In the genomic region with DNA sequence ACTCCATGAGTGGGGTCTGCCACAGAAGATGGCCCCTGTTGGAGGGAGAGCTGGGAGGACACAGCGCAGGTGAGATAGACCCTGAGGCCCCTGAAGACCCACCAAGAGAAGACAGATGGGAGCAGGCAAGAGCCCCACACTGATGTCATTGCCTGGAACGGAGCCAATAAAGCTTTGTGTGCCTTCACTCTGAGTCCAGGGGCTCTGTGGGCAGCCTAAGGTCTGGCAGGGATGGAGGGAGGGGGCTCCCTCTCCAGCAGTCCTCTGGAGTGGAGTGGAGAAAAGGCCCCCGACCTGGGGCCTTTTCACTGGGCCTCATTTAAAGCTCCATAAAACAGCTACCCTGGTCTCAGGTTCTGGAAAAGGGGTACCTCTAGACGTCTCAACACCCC, we compare ENCODE assay signal across 19 cellular contexts. TPM values are rescaled to one million over a fixed set of nuclear protein-coding genes. Genes with fewer than 3 reads are reported as not detected.
"Had no signal": no experiment of that assay in that cellular context is flagged by ENCODE, and none has a peak within 500 bp of the region (broad histone marks: within the 10 kb centered on the region; RNA-seq: fewer than 3 reads in every experiment).

No MANE protein-coding gene starts in this region.

- H3K4me1 Mint-ChIP-seq: activated CD4-positive, alpha-beta T cell treated with anti-CD3 and anti-CD28 coated beads for 36 hours; nephron had no signal

- H3K27ac Mint-ChIP-seq: activated CD4-positive, alpha-beta T cell treated with anti-CD3 and anti-CD28 coated beads for 36 hours; activated T-helper 1 cell treated with anti-CD3 and anti-CD28 coated beads, Interleukin-12 subunit alpha, Interleukin-12 subunit beta, Interleukin-2, Interleukin-4 antibody, amounts not matched to agents 30 ng/mL and 10 ng/mL and 1 ng/mL, durations not matched to agents 14 hours and 24 hours and 36 hours; progenitor cell of endocrine pancreas had no signal

- H3K9me3 Mint-ChIP-seq: activated T-helper 1 cell treated with anti-CD3 and anti-CD28 coated beads, Interleukin-12 subunit alpha, Interleukin-12 subunit beta, Interleukin-2, Interleukin-4 antibody, amounts not matched to agents 30 ng/mL and 10 ng/mL and 1 ng/mL, durations not matched to agents 14 hours and 24 hours and 36 hours; nephron had no signal

- H3K27ac ChIP-seq: brain microvascular endothelial cell, right atrium auricular region, transverse colon, vagina had no signal

- H3K9me3 ChIP-seq: right atrium auricular region, transverse colon, vagina had no signal

- DNase-seq: anterior cingulate cortex; brain microvascular endothelial cell; cortex of kidney; effector CD4-positive, alpha-beta T cell; foreskin fibroblast; hypothalamus; left ventricle myocardium superior; mesendoderm; occipital lobe; stimulated activated CD4-positive, alpha-beta T cell treated with anti-CD3 and anti-CD28 coated beads, Interleukin-4, amount 100 ng/mL, for 1 hour; stimulated activated naive CD4-positive, alpha-beta T cell; transverse colon had no signal

- H3K27me3 Mint-ChIP-seq: activated CD4-positive, alpha-beta T cell treated with anti-CD3 and anti-CD28 coated beads for 36 hours; progenitor cell of endocrine pancreas had no signal

- H3K4me3 ChIP-seq: right atrium auricular region, transverse colon, vagina had no signal

- H3K4me3 Mint-ChIP-seq: activated CD4-positive, alpha-beta T cell treated with anti-CD3 and anti-CD28 coated beads for 36 hours; activated T-helper 1 cell treated with anti-CD3 and anti-CD28 coated beads, Interleukin-12 subunit alpha, Interleukin-12 subunit beta, Interleukin-2, Interleukin-4 antibody, amounts not matched to agents 30 ng/mL and 10 ng/mL and 1 ng/mL, durations not matched to agents 14 hours and 24 hours and 36 hours; nephron had no signal

- H3K36me3 ChIP-seq: brain microvascular endothelial cell, right atrium auricular region, transverse colon, vagina had no signal

- H3K27me3 ChIP-seq: brain microvascular endothelial cell, right atrium auricular region, transverse colon, vagina had no signal

- ATAC-seq: activated CD4-positive, alpha-beta T cell treated with anti-CD3 and anti-CD28 coated beads for 36 hours; left ventricle myocardium superior had no signal

- H3K4me1 ChIP-seq: vagina had no signal

RNA-seq across cellular contexts. Expression of a gene that starts 1.2 kb away (rescaled TPM):
- total RNA-seq: activated CD4-positive, alpha-beta T cell treated with anti-CD3 and anti-CD28 coated beads for 36 hours; activated T-helper 1 cell treated with anti-CD3 and anti-CD28 coated beads, Interleukin-12 subunit alpha, Interleukin-12 subunit beta, Interleukin-2, Interleukin-4 antibody, amounts not matched to agents 30 ng/mL and 10 ng/mL and 1 ng/mL, durations not matched to agents 14 hours and 24 hours and 36 hours; kidney epithelial cell; occipital lobe; transverse colon; vagina had no signal

RNA-seq across cellular contexts. Expression of a gene that starts 6.6 kb away (rescaled TPM):
- total RNA-seq: activated CD4-positive, alpha-beta T cell treated with anti-CD3 and anti-CD28 coated beads for 36 hours; activated T-helper 1 cell treated with anti-CD3 and anti-CD28 coated beads, Interleukin-12 subunit alpha, Interleukin-12 subunit beta, Interleukin-2, Interleukin-4 antibody, amounts not matched to agents 30 ng/mL and 10 ng/mL and 1 ng/mL, durations not matched to agents 14 hours and 24 hours and 36 hours; transverse colon had no signal

RNA-seq across cellular contexts. Expression of a gene that starts 18.2 kb away (rescaled TPM):
- total RNA-seq: activated CD4-positive, alpha-beta T cell treated with anti-CD3 and anti-CD28 coated beads for 36 hours; activated T-helper 1 cell treated with anti-CD3 and anti-CD28 coated beads, Interleukin-12 subunit alpha, Interleukin-12 subunit beta, Interleukin-2, Interleukin-4 antibody, amounts not matched to agents 30 ng/mL and 10 ng/mL and 1 ng/mL, durations not matched to agents 14 hours and 24 hours and 36 hours; occipital lobe; progenitor cell of endocrine pancreas; transverse colon; vagina had no signal
